Comparison of ENCODE assay signal across 9 cellular contexts in genomic region chr7:148535227-148535626, GRCh38.
DNase-seq lines count a peak whose midpoint lies in the region; ATAC-seq and TF ChIP-seq lines count a peak whose summit lies in the region.
"Had no signal": no experiment of that assay in that cellular context is flagged by ENCODE, and none has a peak within 500 bp of the region (broad histone marks: within the 10 kb centered on the region; RNA-seq: fewer than 3 reads in every experiment).

No MANE protein-coding gene starts in this region.

- ATAC-seq in HG02678 (IDR thresholded peaks at IDR 0.05; ENCODE audit: unreplicated experiment), result peak; percentile 73
- peak; percentile 72 for ATAC-seq in stimulated activated naive CD8-positive, alpha-beta T cell treated with anti-CD3 and anti-CD28 coated beads, Interleukin-15, Interleukin-2, amounts not matched to agents 100 U/mL and 50 U/mL, for 24 hours
- ATAC-seq in HG03280 (IDR thresholded peaks at IDR 0.05; ENCODE audit: unreplicated experiment), result no peak

- no peak for TF ChIP-seq CTCF in GM10266 (IDR thresholded peaks at IDR 0.05; ENCODE audit: control insufficient read depth, insufficient read depth, low read depth, missing control alignments)
- peak; percentile 17 for TF ChIP-seq CTCF in fibroblast of pulmonary artery (IDR thresholded peaks at IDR 0.05; ENCODE audit: low read length, missing control alignments)

- peak overlapping the region; percentile 35 for H3K4me3 ChIP-seq in fibroblast of pulmonary artery (replicated peaks; ENCODE audit: low read depth, low read length)
- H3K4me3 ChIP-seq: adrenal gland had no signal

- DNase-seq in GM10266 (ENCODE audit: extremely low spot score), result peak; percentile 32
- peak; percentile 67 for DNase-seq in RPMI8226
- DNase-seq in fibroblast of pulmonary artery (ENCODE audit: low read depth), result peak; percentile 17
- peak; percentile 24 for DNase-seq in stimulated activated naive CD8-positive, alpha-beta T cell treated with anti-CD3 and anti-CD28 coated beads, Interleukin-15, Interleukin-2, amounts not matched to agents 100 U/mL and 50 U/mL, for 24 hours
- no peak for DNase-seq in SW 1271 (lab: John Stamatoyannopoulos, UW)
- no peak for DNase-seq in DMS153 treated with DMSO at 0.1 percent for 48 hours (lab: John Stamatoyannopoulos, UW; ENCODE audit: unreplicated experiment)

Comparison
In these comparisons a context has a peak if more than half of its experiments do, and no peak if none do; other contexts are left out.
1. DNase-seq: peak in GM10266 (single experiment), RPMI8226 (single experiment), fibroblast of pulmonary artery (single experiment) and stimulated activated naive CD8-positive, alpha-beta T cell treated with anti-CD3 and anti-CD28 coated beads, Interleukin-15, Interleukin-2, amounts not matched to agents 100 U/mL and 50 U/mL, for 24 hours (single experiment); none in SW 1271 (0 of 2) and DMS153 treated with DMSO at 0.1 percent for 48 hours (single experiment).